ENCODE assay signal across 13 cellular contexts in the genomic region with DNA sequence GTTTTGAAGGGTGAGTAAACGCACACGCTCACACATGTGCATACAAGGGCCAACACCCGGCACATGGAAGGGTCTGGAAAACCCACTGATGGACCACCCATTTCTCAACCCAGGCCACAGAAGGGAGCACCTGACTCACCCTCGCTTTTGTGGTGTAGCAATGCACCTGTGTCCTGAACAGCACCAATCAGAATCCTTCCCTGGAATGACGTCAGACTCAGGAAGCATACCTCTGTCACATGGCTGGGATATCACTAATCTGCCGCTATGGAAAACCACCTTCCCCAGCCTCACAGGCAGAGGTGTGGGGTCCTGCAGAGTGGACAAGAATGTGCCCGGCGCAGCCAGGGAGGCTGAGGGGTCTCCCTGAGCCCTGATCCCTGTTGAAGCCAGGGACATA. TPM values are rescaled to one million over a fixed set of nuclear protein-coding genes. Genes with fewer than 3 reads are reported as not detected.
A peak's percentile ranks its signal among the peaks of the same experiment; 100 is the strongest.
DNase-seq lines count a peak whose midpoint lies in the region; ATAC-seq and TF ChIP-seq lines count a peak whose summit lies in the region.
"Had no signal": no experiment of that assay in that cellular context is flagged by ENCODE, and none has a peak within 500 bp of the region (broad histone marks: within the 10 kb centered on the region; RNA-seq: fewer than 3 reads in every experiment).

No MANE protein-coding gene starts in this region.

- no TSS peak for BruUV-seq in MCF 10A (replicated peaks; lab: Mats Ljungman, UMichigan)

- TF ChIP-seq POLR2A in breast epithelium (IDR thresholded peaks at IDR 0.05) = no peak

- peaks cover 26% of the 10 kb centered on the region for H3K4me1 Mint-ChIP-seq in MCF 10A (ENCODE audit: insufficient read depth, unreplicated experiment)
- H3K4me1 Mint-ChIP-seq in central memory CD8-positive, alpha-beta T cell = peaks cover 17% of the 10 kb centered on the region

- H3K27me3 ChIP-seq in breast epithelium (no peaks in the 10 kb centered on the region), RWPE2 (ENCODE audit: insufficient read depth, poor library complexity, severe bottlenecking) (no peaks in the 10 kb centered on the region)
- H3K27me3 ChIP-seq: dorsolateral prefrontal cortex, gastrocnemius medialis, neural progenitor cell had no signal

- H3K27ac Mint-ChIP-seq in MCF 10A (ENCODE audit: low read depth, unreplicated experiment) = no peak overlapping the region
- H3K27ac Mint-ChIP-seq in central memory CD8-positive, alpha-beta T cell (ENCODE audit: low read depth) = no peak overlapping the region
- H3K27ac Mint-ChIP-seq: neural progenitor cell had no signal

- no peak overlapping the region for H3K27ac ChIP-seq in breast epithelium
- no peak overlapping the region for H3K27ac ChIP-seq in RWPE2 (ENCODE audit: poor library complexity, severe bottlenecking)
- H3K27ac ChIP-seq: dorsolateral prefrontal cortex, gastrocnemius medialis, neural progenitor cell, PC-9 had no signal

- H3K4me3 ChIP-seq in breast epithelium (no peak overlapping the region), RWPE2 (ENCODE audit: severe bottlenecking) (no peak overlapping the region)
- H3K4me3 ChIP-seq: dorsolateral prefrontal cortex, gastrocnemius medialis, neural progenitor cell, PC-9 had no signal

- no peaks in the 10 kb centered on the region for H3K9me3 ChIP-seq in breast epithelium
- H3K9me3 ChIP-seq in RWPE2 (ENCODE audit: severe bottlenecking) = no peaks in the 10 kb centered on the region
- H3K9me3 ChIP-seq: gastrocnemius medialis had no signal

- DNase-seq in MCF 10A (ENCODE audit: unreplicated experiment) = peak; percentile 39
- no peak for DNase-seq in breast epithelium (ENCODE audit: low spot score in 2 of 2)
- DNase-seq in RWPE2 (ENCODE audit: low spot score) = no peak
- no peak for DNase-seq in central memory CD8-positive, alpha-beta T cell (ENCODE audit: low spot score in 2 of 2)
- no peak for DNase-seq in stimulated activated naive CD8-positive, alpha-beta T cell treated with anti-CD3 and anti-CD28 coated beads, Interleukin-15, Interleukin-2, amounts not matched to agents 100 U/mL and 50 U/mL, for 24 hours
- no peak for DNase-seq in NCI-H1048 (lab: John Stamatoyannopoulos, UW)
- DNase-seq: gastrocnemius medialis, NCI-H187 treated with DMSO at 0.1 percent for 48 hours, PC-9 had no signal

- POLR2A ChIA-PET in MCF 10A (lab: Yijun Ruan, JAX) = no interaction called here

- H3K9me3 Mint-ChIP-seq in MCF 10A (ENCODE audit: unreplicated experiment) = no peaks in the 10 kb centered on the region
- no peaks in the 10 kb centered on the region for H3K9me3 Mint-ChIP-seq in central memory CD8-positive, alpha-beta T cell
- H3K9me3 Mint-ChIP-seq: neural progenitor cell had no signal

- no peaks in the 10 kb centered on the region for H3K27me3 Mint-ChIP-seq in MCF 10A (ENCODE audit: insufficient read depth, unreplicated experiment)
- peaks cover 41% of the 10 kb centered on the region for H3K27me3 Mint-ChIP-seq in central memory CD8-positive, alpha-beta T cell

- H3K4me3 Mint-ChIP-seq in MCF 10A (ENCODE audit: unreplicated experiment) = no peak overlapping the region
- H3K4me3 Mint-ChIP-seq in central memory CD8-positive, alpha-beta T cell = peak overlapping the region; percentile 31
- H3K4me3 Mint-ChIP-seq: neural progenitor cell had no signal

- TF ChIP-seq CTCF in MCF 10A (IDR thresholded peaks at IDR 0.05; ENCODE audit: unreplicated experiment) = no peak
- TF ChIP-seq CTCF in breast epithelium (IDR thresholded peaks at IDR 0.05) = no peak
- no peak for TF ChIP-seq CTCF in RWPE2 (IDR thresholded peaks at IDR 0.05; ENCODE audit: poor library complexity, severe bottlenecking)

- H3K4me1 ChIP-seq in breast epithelium = no peaks in the 10 kb centered on the region
- peaks cover 7% of the 10 kb centered on the region for H3K4me1 ChIP-seq in RWPE2 (ENCODE audit: insufficient read depth, poor library complexity, severe bottlenecking)
- H3K4me1 ChIP-seq: gastrocnemius medialis had no signal

- intact Hi-C loops in MCF 10A (cut with micrococcal nuclease) = no loop called here
- intact Hi-C loops in breast epithelium (cut with DNase I; ENCODE audit: low total_unique reads) = loop anchor here (5.0 kb wide), 2 partner anchors 592 to 1393 kb away; a partner anchor contains a TSS

- ATAC-seq in RWPE2 (ENCODE audit: low read depth) = peak; percentile 37; the same call in 1 of the 3 replicates
- no peak for ATAC-seq in central memory CD8-positive, alpha-beta T cell (replicated peaks; ENCODE audit: extremely low read depth, poor library complexity, severe bottlenecking)
- ATAC-seq in stimulated activated naive CD8-positive, alpha-beta T cell treated with anti-CD3 and anti-CD28 coated beads, Interleukin-15, Interleukin-2, amounts not matched to agents 100 U/mL and 50 U/mL, for 24 hours = peak; percentile 37
- ATAC-seq in HG02610 (IDR thresholded peaks at IDR 0.05; ENCODE audit: unreplicated experiment) = no peak
- no peak for ATAC-seq in HG02759 (IDR thresholded peaks at IDR 0.05; ENCODE audit: unreplicated experiment)
- ATAC-seq: gastrocnemius medialis had no signal

- no peaks in the 10 kb centered on the region for H3K36me3 ChIP-seq in breast epithelium
- no peaks in the 10 kb centered on the region for H3K36me3 ChIP-seq in RWPE2 (ENCODE audit: low read depth)
- H3K36me3 ChIP-seq: gastrocnemius medialis, neural progenitor cell had no signal

- H3K36me3 Mint-ChIP-seq in MCF 10A (ENCODE audit: insufficient read depth, unreplicated experiment) = no peaks in the 10 kb centered on the region
- peaks cover 9% of the 10 kb centered on the region for H3K36me3 Mint-ChIP-seq in central memory CD8-positive, alpha-beta T cell (ENCODE audit: insufficient read depth)
- H3K36me3 Mint-ChIP-seq: neural progenitor cell had no signal

- CTCF ChIA-PET in MCF 10A (lab: Yijun Ruan, JAX) = interaction anchor here (0.6 to 0.8 kb wide), 3 partner anchors 70 to 449 kb away, joined by 3 read pairs; no protein-coding TSS in a partner anchor

RNA-seq across cellular contexts. Expression of a gene that starts 9.0 kb away (rescaled TPM):
- total RNA-seq in MCF 10A (2022) (not detected in 2 replicates), breast epithelium (1 to 10 TPM; 1.3 to 2.5 (median 1.3) TPM)
- total RNA-seq: PC-9 had no signal

RNA-seq across cellular contexts. Expression of a gene that starts 13.7 kb away (rescaled TPM):
- total RNA-seq in MCF 10A (2022) = 1.2 and 4.8 TPM in 2 replicates
- 10 to 100 TPM; 15.5 to 26.6 (median 20.6) TPM for total RNA-seq in breast epithelium

RNA-seq across cellular contexts. Expression of a gene that starts 29.1 kb away (rescaled TPM):
- total RNA-seq in MCF 10A (2022) (9.5 and 19.3 TPM in 2 replicates), breast epithelium (1 to 10 TPM; 1.4 to 9.5 (median 1.6) TPM)
- total RNA-seq: gastrocnemius medialis had no signal

RNA-seq across cellular contexts. Expression of a gene that starts 51.1 kb away (rescaled TPM):
- 11.1 and 13.1 TPM in 2 replicates for total RNA-seq in MCF 10A (2022)
- total RNA-seq in breast epithelium = 10 to 100 TPM; 25.0 to 50.1 (median 32.4) TPM

Comparison
In these comparisons a context has a peak if more than half of its experiments do, and no peak if none do; other contexts are left out.
1. ATAC-seq: peak in RWPE2 (single experiment) and stimulated activated naive CD8-positive, alpha-beta T cell treated with anti-CD3 and anti-CD28 coated beads, Interleukin-15, Interleukin-2, amounts not matched to agents 100 U/mL and 50 U/mL, for 24 hours (single experiment); none in central memory CD8-positive, alpha-beta T cell (single experiment), HG02610 (single experiment) and HG02759 (single experiment).